8 cellular contexts compared by ENCODE assay signal in the genomic region with DNA sequence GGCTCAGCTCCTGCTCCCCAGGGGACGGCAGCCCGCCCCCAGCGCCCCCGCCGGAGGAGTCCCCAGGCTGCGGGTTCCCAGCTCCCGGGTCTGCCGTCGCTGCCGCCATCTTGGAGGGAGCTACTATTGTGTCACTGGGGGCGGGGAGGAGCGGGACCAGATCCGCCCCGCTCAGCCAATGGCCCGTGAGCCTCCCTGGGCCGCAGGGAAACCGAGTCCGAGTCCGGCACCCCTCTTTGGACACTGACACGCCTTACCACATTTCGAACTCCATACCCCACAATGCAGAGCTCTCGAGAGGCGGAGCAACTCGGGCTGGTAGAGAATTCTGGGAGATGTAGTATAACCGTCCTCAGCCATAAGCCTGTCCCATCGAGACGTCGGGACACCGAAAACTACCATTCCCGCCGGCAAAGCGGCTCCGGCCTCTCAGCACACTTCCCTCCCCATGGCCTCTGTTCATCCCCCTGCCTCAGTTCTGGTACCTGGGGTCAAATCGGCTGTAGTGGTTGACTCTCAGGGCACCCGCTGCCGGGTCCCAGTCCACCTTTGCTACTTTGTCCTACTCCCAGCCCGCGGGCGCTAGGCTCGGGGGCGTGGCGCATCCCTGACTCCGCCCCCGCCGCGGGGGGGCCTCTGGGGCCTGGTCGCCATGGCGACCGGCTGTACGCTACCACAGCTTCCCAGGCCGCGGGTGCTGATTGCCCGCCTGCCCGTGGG. TPM values are rescaled to one million over a fixed set of nuclear protein-coding genes. Genes with fewer than 3 reads are reported as not detected.
DNase-seq lines count a peak whose midpoint lies in the region; ATAC-seq and TF ChIP-seq lines count a peak whose summit lies in the region.

Gene RANBP10 (minus strand): TSS at position 133 of the 720 bp plus-strand sequence. CDS start 24 bp downstream, at position 109.
Gene TSNAXIP1 (plus strand): TSS at position 462 of the 720 bp plus-strand sequence. CDS start 261 bp downstream, outside the sequence.

- no peaks in the 10 kb centered on the region for H3K36me3 ChIP-seq in testis (ENCODE audit: low read depth, missing control alignments)

- ATAC-seq in HG02642 (IDR thresholded peaks at IDR 0.05; ENCODE audit: poor library complexity, unreplicated experiment), result peak; percentile 89
- ATAC-seq in omental fat pad (ENCODE audit: low FRiP score), result peak; percentile 100

- peak within 1 kb of the TSS; percentile 64 to 70 for H3K27ac ChIP-seq in testis

- H3K27me3 ChIP-seq in testis, result no peaks in the 10 kb centered on the region

- intact Hi-C loops in testis (cut with DNase I; ENCODE audit: low total_unique reads), result no loop called here

- H3K4me3 Mint-ChIP-seq in activated naive CD8-positive, alpha-beta T cell treated with anti-CD3 and anti-CD28 coated beads for 36 hours, result peak within 1 kb of the TSS; percentile 90
- H3K4me3 Mint-ChIP-seq in glutamatergic neuron (ENCODE audit: unreplicated experiment), result peak within 1 kb of the TSS; percentile 93

- H3K4me1 ChIP-seq in testis, result peaks cover 8% of the 10 kb centered on the region

- no peaks in the 10 kb centered on the region for H3K9me3 Mint-ChIP-seq in activated naive CD8-positive, alpha-beta T cell treated with anti-CD3 and anti-CD28 coated beads for 36 hours
- peaks cover 9% of the 10 kb centered on the region for H3K9me3 Mint-ChIP-seq in glutamatergic neuron (ENCODE audit: unreplicated experiment)

- peak within 1 kb of the TSS; percentile 94 to 98 for H3K4me3 ChIP-seq in testis

- 0 to 1% methylated on average over 22 to 39 of the region's 54 CpGs for WGBS in testis, 2 donors

- H3K4me1 Mint-ChIP-seq in activated naive CD8-positive, alpha-beta T cell treated with anti-CD3 and anti-CD28 coated beads for 36 hours, result peaks cover 41% of the 10 kb centered on the region
- peaks cover 8% of the 10 kb centered on the region for H3K4me1 Mint-ChIP-seq in glutamatergic neuron (ENCODE audit: low read depth, unreplicated experiment)

- peak; percentile 94 for DNase-seq in NCI-H1105 (lab: John Stamatoyannopoulos, UW)
- DNase-seq in SKM-1 (lab: John Stamatoyannopoulos, UW; ENCODE audit: unreplicated experiment), result peak; percentile 99
- DNase-seq in activated naive CD8-positive, alpha-beta T cell treated with anti-CD3 and anti-CD28 coated beads for 36 hours, result peak; percentile 97
- peak; percentile 96 for DNase-seq in glutamatergic neuron
- peak; percentile 80 for DNase-seq in omental fat pad (ENCODE audit: low spot score)
- DNase-seq in testis, result peak; percentile 98

- peaks cover 32% of the 10 kb centered on the region for H3K36me3 Mint-ChIP-seq in activated naive CD8-positive, alpha-beta T cell treated with anti-CD3 and anti-CD28 coated beads for 36 hours
- no peaks in the 10 kb centered on the region for H3K36me3 Mint-ChIP-seq in glutamatergic neuron (ENCODE audit: unreplicated experiment)

- H3K9me3 ChIP-seq in testis, result no peaks in the 10 kb centered on the region

- TF ChIP-seq POLR2A in GM10847 (IDR thresholded peaks at IDR 0.05; ENCODE audit: extremely low read depth, insufficient read length) (peak; percentile 80), testis (IDR thresholded peaks at IDR 0.05) (peak; percentile 61)

- H3K27ac Mint-ChIP-seq in activated naive CD8-positive, alpha-beta T cell treated with anti-CD3 and anti-CD28 coated beads for 36 hours, result peak within 1 kb of the TSS; percentile 91
- peak within 1 kb of the TSS; percentile 83 for H3K27ac Mint-ChIP-seq in glutamatergic neuron (ENCODE audit: unreplicated experiment)

- TF ChIP-seq CTCF in glutamatergic neuron (IDR thresholded peaks at IDR 0.05; ENCODE audit: partially characterized antibody, unreplicated experiment) (no peak), omental fat pad (IDR thresholded peaks at IDR 0.05) (no peak), testis (IDR thresholded peaks at IDR 0.05) (no peak)

- no peaks in the 10 kb centered on the region for H3K27me3 Mint-ChIP-seq in activated naive CD8-positive, alpha-beta T cell treated with anti-CD3 and anti-CD28 coated beads for 36 hours
- peaks cover 3% of the 10 kb centered on the region for H3K27me3 Mint-ChIP-seq in glutamatergic neuron (ENCODE audit: unreplicated experiment)

RNA-seq across cellular contexts. Expression of gene RANBP10, which starts in this region (rescaled TPM):
- total RNA-seq in activated naive CD8-positive, alpha-beta T cell treated with anti-CD3 and anti-CD28 coated beads for 36 hours, result 10 to 100 TPM; 16.1 to 16.2 TPM
- 32.0 TPM for total RNA-seq in glutamatergic neuron (ENCODE audit: unreplicated experiment)
- 1 to 10 TPM; 6.0 to 9.8 (median 8.3) TPM for total RNA-seq in omental fat pad
- total RNA-seq in testis, result 10 to 100 TPM; 23.0 to 25.2 TPM
- polyA plus RNA-seq in testis (ENCODE audit: insufficient read depth, low read depth, low replicate concordance), result 23.5 TPM

RNA-seq across cellular contexts. Expression of gene TSNAXIP1, which starts in this region (rescaled TPM):
- under 1 TPM; 0.70 to 0.72 TPM for total RNA-seq in activated naive CD8-positive, alpha-beta T cell treated with anti-CD3 and anti-CD28 coated beads for 36 hours
- total RNA-seq in glutamatergic neuron (ENCODE audit: unreplicated experiment), result 3.4 TPM
- total RNA-seq in omental fat pad, result 1 to 10 TPM in 2 of 4 donors, under 1 TPM in 2; 0.60 to 1.9 (median 1.1) TPM
- total RNA-seq in testis, result 10 to 100 TPM; 31.3 to 40.4 TPM
- polyA plus RNA-seq in testis (ENCODE audit: insufficient read depth, low read depth, low replicate concordance), result 93.7 TPM

Comparison
In these comparisons a context has a peak if more than half of its experiments do, and no peak if none do; other contexts are left out.
1. Peak in every context shown above with its lines: DNase-seq, ATAC-seq, H3K4me3 ChIP-seq and H3K27ac ChIP-seq.